9 cellular contexts compared by ENCODE assay signal in genomic region chr10:68902382-68902781, GRCh38. TPM values are rescaled to one million over a fixed set of nuclear protein-coding genes. Genes with fewer than 3 reads are reported as not detected.
DNase-seq lines count a peak whose midpoint lies in the region; ATAC-seq and TF ChIP-seq lines count a peak whose summit lies in the region.
"Had no signal": no experiment of that assay in that cellular context is flagged by ENCODE, and none has a peak within 500 bp of the region (broad histone marks: within the 10 kb centered on the region; RNA-seq: fewer than 3 reads in every experiment).

No MANE protein-coding gene starts in this region.

- DNase-seq in Caco-2 (no peak), MG63 (no peak), coronary artery (ENCODE audit: low spot score) (no peak), neural progenitor cell (ENCODE audit: low spot score) (no peak), hypothalamus (lab: John Stamatoyannopoulos, UW) (no peak), substantia nigra (lab: John Stamatoyannopoulos, UW) (no peak), NCI-H1048 (lab: John Stamatoyannopoulos, UW) (no peak), left cardiac atrium (no peak)
- DNase-seq: stomach had no signal

- H3K9me3 Mint-ChIP-seq in Caco-2 (ENCODE audit: unreplicated experiment) (no peaks in the 10 kb centered on the region), neural progenitor cell (no peaks in the 10 kb centered on the region)

- BruUV-seq in Caco-2 (replicated peaks; lab: Mats Ljungman, UMichigan): no TSS peak

- peak overlapping the region; percentile 96 for H3K4me3 Mint-ChIP-seq in Caco-2 (ENCODE audit: unreplicated experiment)
- peak overlapping the region; percentile 78 for H3K4me3 Mint-ChIP-seq in neural progenitor cell

- H3K9me3 ChIP-seq in Caco-2: no peaks in the 10 kb centered on the region
- H3K9me3 ChIP-seq in MG63: no peaks in the 10 kb centered on the region
- no peaks in the 10 kb centered on the region for H3K9me3 ChIP-seq in neural progenitor cell (ENCODE audit: low read depth)
- H3K9me3 ChIP-seq: stomach had no signal

- peak overlapping the region; percentile 94 for H3K9ac ChIP-seq in neural progenitor cell

- H3K27me3 ChIP-seq in Caco-2 (replicated peaks; ENCODE audit: control insufficient read depth, insufficient read depth, low read length) (no peaks in the 10 kb centered on the region), MG63 (no peaks in the 10 kb centered on the region), neural progenitor cell (no peaks in the 10 kb centered on the region)
- H3K27me3 ChIP-seq: stomach had no signal

- peaks cover 46% of the 10 kb centered on the region for H3K36me3 Mint-ChIP-seq in Caco-2 (ENCODE audit: insufficient read depth, unreplicated experiment)
- peaks cover 17% of the 10 kb centered on the region for H3K36me3 Mint-ChIP-seq in neural progenitor cell

- peak overlapping the region; percentile 93 for H3K4me2 ChIP-seq in neural progenitor cell

- peaks cover 61% of the 10 kb centered on the region for H3K79me2 ChIP-seq in neural progenitor cell (ENCODE audit: low read depth)

- H3K27ac Mint-ChIP-seq in Caco-2 (ENCODE audit: unreplicated experiment): peak overlapping the region; percentile 99
- H3K27ac Mint-ChIP-seq in neural progenitor cell: peak overlapping the region; percentile 8

- peak overlapping the region; percentile 67 for H3K4me3 ChIP-seq in Caco-2 (ENCODE audit: low read depth, low read length)
- H3K4me3 ChIP-seq in MG63: peak overlapping the region; percentile 90
- H3K4me3 ChIP-seq in coronary artery: peak overlapping the region; percentile 93
- H3K4me3 ChIP-seq in neural progenitor cell: peak overlapping the region; percentile 82

- ATAC-seq in left cardiac atrium: no peak

- H3K27me3 Mint-ChIP-seq in Caco-2 (ENCODE audit: insufficient read depth, unreplicated experiment): no peaks in the 10 kb centered on the region
- H3K27me3 Mint-ChIP-seq in neural progenitor cell (ENCODE audit: insufficient read depth, low read depth): no peaks in the 10 kb centered on the region

- peaks cover 32% of the 10 kb centered on the region for H3F3A ChIP-seq in neural progenitor cell (ENCODE audit: low read depth)

- CTCF ChIA-PET in Caco-2 (lab: Charles Lee): no interaction called here

- H3K4me1 Mint-ChIP-seq in Caco-2 (ENCODE audit: low read depth, unreplicated experiment) (peaks cover 40% of the 10 kb centered on the region), neural progenitor cell (peaks cover 27% of the 10 kb centered on the region)

- H2AFZ ChIP-seq in neural progenitor cell (replicated peaks): no peak overlapping the region

- H4K20me1 ChIP-seq in neural progenitor cell (ENCODE audit: low read depth): peaks cover 8% of the 10 kb centered on the region

- no peak for TF ChIP-seq CTCF in Caco-2 (IDR thresholded peaks at IDR 0.05; ENCODE audit: insufficient read depth in 1 of 2, low read depth in 1 of 2, low read length in 1 of 2, severe bottlenecking in 1 of 2, unreplicated experiment in 1 of 2)
- no peak for TF ChIP-seq CTCF in coronary artery (IDR thresholded peaks at IDR 0.05)
- no peak for TF ChIP-seq CTCF in neural progenitor cell (IDR thresholded peaks at IDR 0.05)

- H3K27ac ChIP-seq in coronary artery: no peak overlapping the region
- H3K27ac ChIP-seq in neural progenitor cell: no peak overlapping the region
- H3K27ac ChIP-seq in substantia nigra (ENCODE audit: low read depth, low read length, poor library complexity, severe bottlenecking): no peak overlapping the region

- peaks cover 12% of the 10 kb centered on the region for H3K4me1 ChIP-seq in Caco-2
- peaks cover 15% of the 10 kb centered on the region for H3K4me1 ChIP-seq in neural progenitor cell

- POLR2A ChIA-PET in Caco-2 (lab: Charles Lee): no interaction called here

- intact Hi-C loops in Caco-2 (cut with micrococcal nuclease; ENCODE audit: unreplicated experiment): no loop called here
- intact Hi-C loops in left cardiac atrium (cut with DNase I): no loop called here

- no peaks in the 10 kb centered on the region; the same call in 1 of the 2 replicates for H3K36me3 ChIP-seq in Caco-2 (ENCODE audit: control insufficient read depth, insufficient read depth, low read length)
- peaks cover 31% of the 10 kb centered on the region for H3K36me3 ChIP-seq in MG63
- H3K36me3 ChIP-seq in neural progenitor cell: peaks cover under 1% of the 10 kb centered on the region

RNA-seq across cellular contexts. Expression of gene DDX50, which starts 1.3 kb away (rescaled TPM):
- 76.7 and 81.4 TPM in 2 replicates for total RNA-seq in Caco-2 (2022)
- total RNA-seq in MG63 (2014; rRNA removed; shearing (Covaris generic); ENCODE audit: low replicate concordance): 26.2 and 39.2 TPM in 2 replicates
- total RNA-seq in neural progenitor cell (ENCODE audit: low replicate concordance): 75.2 and 110 TPM in 2 replicates
- 10 to 100 TPM; 22.2 to 25.5 TPM for total RNA-seq in left cardiac atrium

RNA-seq across cellular contexts. Expression of gene DDX21, which starts 53.6 kb away (rescaled TPM):
- 239 and 243 TPM in 2 replicates for total RNA-seq in Caco-2 (2022)
- 68.3 and 94.6 TPM in 2 replicates for total RNA-seq in MG63 (2014; rRNA removed; shearing (Covaris generic); ENCODE audit: low replicate concordance)
- total RNA-seq in neural progenitor cell (ENCODE audit: low replicate concordance): 51.2 and 69.9 TPM in 2 replicates
- 10 to 100 TPM; 18.6 to 59.3 TPM for total RNA-seq in left cardiac atrium
